17 cellular contexts compared by ENCODE assay signal in genomic region chr19:45827459-45828093, GRCh38. TPM values are rescaled to one million over a fixed set of nuclear protein-coding genes. Genes with fewer than 3 reads are reported as not detected.
DNase-seq lines count a peak whose midpoint lies in the region; ATAC-seq and TF ChIP-seq lines count a peak whose summit lies in the region.
"Had no signal": no experiment of that assay in that cellular context is flagged by ENCODE, and none has a peak within 500 bp of the region (broad histone marks: within the 10 kb centered on the region; RNA-seq: fewer than 3 reads in every experiment).

No MANE protein-coding gene starts in this region.

- no peak for DNase-seq in CD8-positive, alpha-beta T cell
- peak; percentile 59 for DNase-seq in H7
- no peak for DNase-seq in activated B cell treated with CpG ODN at 0.5 μM for 24 hours
- no peak for DNase-seq in neural progenitor cell (ENCODE audit: low spot score)
- no peak for DNase-seq in NCI-H748 treated with DMSO at 0.1 percent for 48 hours (lab: John Stamatoyannopoulos, UW)
- DNase-seq in NCI-H2196 (lab: John Stamatoyannopoulos, UW; ENCODE audit: unreplicated experiment): no peak
- DNase-seq: DMS79, KBM-7, NCI-H1105 treated with DMSO at 0.1 percent for 48 hours, NCI-H187, NCI-H345, NCI-H524 treated with DMSO at 0.1 percent for 48 hours, SJCRH30 had no signal

- ATAC-seq in CD8-positive, alpha-beta T cell: no peak
- no peak for ATAC-seq in activated B cell treated with CpG ODN at 0.5 μM for 24 hours (ENCODE audit: low read depth)
- ATAC-seq in GM18868 (IDR thresholded peaks at IDR 0.05; ENCODE audit: unreplicated experiment): no peak
- no peak for ATAC-seq in HG02678 (IDR thresholded peaks at IDR 0.05; ENCODE audit: unreplicated experiment)

- H3K36me3 ChIP-seq in CD8-positive, alpha-beta T cell (ENCODE audit: insufficient read depth, low read length): peaks cover 64% of the 10 kb centered on the region
- H3K36me3 ChIP-seq in H7 (replicated peaks; ENCODE audit: control insufficient read depth, insufficient read depth, low read length) (peaks cover 64% of the 10 kb centered on the region), neural progenitor cell (no peaks in the 10 kb centered on the region)

- no peak overlapping the region for H3K4me2 ChIP-seq in neural progenitor cell
- H3K4me2 ChIP-seq: BLaER1 treated with 17β-estradiol and CSF1 and Interleukin-3, amounts not matched to agents 10 nM and 100 nM had no signal

- H3K27ac Mint-ChIP-seq in CD8-positive, alpha-beta T cell: peak overlapping the region; percentile 22
- H3K27ac Mint-ChIP-seq in activated B cell treated with CpG ODN at 0.5 μM for 24 hours: peak overlapping the region; percentile 12
- H3K27ac Mint-ChIP-seq in neural progenitor cell: no peak overlapping the region

- peaks cover 94% of the 10 kb centered on the region for H3K36me3 Mint-ChIP-seq in CD8-positive, alpha-beta T cell
- peaks cover 94% of the 10 kb centered on the region for H3K36me3 Mint-ChIP-seq in activated B cell treated with CpG ODN at 0.5 μM for 24 hours (ENCODE audit: low read depth)
- H3K36me3 Mint-ChIP-seq in neural progenitor cell: peaks cover 35% of the 10 kb centered on the region

- no peaks in the 10 kb centered on the region for H3K9me3 Mint-ChIP-seq in CD8-positive, alpha-beta T cell
- no peaks in the 10 kb centered on the region for H3K9me3 Mint-ChIP-seq in activated B cell treated with CpG ODN at 0.5 μM for 24 hours
- no peaks in the 10 kb centered on the region for H3K9me3 Mint-ChIP-seq in neural progenitor cell

- H3K4me3 Mint-ChIP-seq in CD8-positive, alpha-beta T cell: no peak overlapping the region
- H3K4me3 Mint-ChIP-seq in activated B cell treated with CpG ODN at 0.5 μM for 24 hours (no peak overlapping the region), neural progenitor cell (peak overlapping the region; percentile 52)

- H3K4me1 Mint-ChIP-seq in CD8-positive, alpha-beta T cell (ENCODE audit: low read depth): peaks cover 3% of the 10 kb centered on the region
- H3K4me1 Mint-ChIP-seq in activated B cell treated with CpG ODN at 0.5 μM for 24 hours (no peaks in the 10 kb centered on the region), neural progenitor cell (peaks cover 4% of the 10 kb centered on the region)

- H3K9ac ChIP-seq in neural progenitor cell: no peak overlapping the region
- H3K9ac ChIP-seq: BLaER1 treated with 17β-estradiol and CSF1 and Interleukin-3, amounts not matched to agents 10 nM and 100 nM had no signal

- no peaks in the 10 kb centered on the region for H4K20me1 ChIP-seq in neural progenitor cell (ENCODE audit: low read depth)

- no peaks in the 10 kb centered on the region for H3K27me3 ChIP-seq in CD8-positive, alpha-beta T cell (ENCODE audit: insufficient read depth, low read length)
- H3K27me3 ChIP-seq in H7 (ENCODE audit: control insufficient read depth, insufficient read depth, low read length) (no peaks in the 10 kb centered on the region), neural progenitor cell (no peaks in the 10 kb centered on the region)
- H3K27me3 ChIP-seq: BLaER1 treated with 17β-estradiol and CSF1 and Interleukin-3, amounts not matched to agents 10 nM and 100 nM; SJCRH30 had no signal

- no peak overlapping the region for H3K27ac ChIP-seq in CD8-positive, alpha-beta T cell (ENCODE audit: low read depth, low read length)
- H3K27ac ChIP-seq in neural progenitor cell: no peak overlapping the region
- H3K27ac ChIP-seq: BLaER1 treated with 17β-estradiol and CSF1 and Interleukin-3, amounts not matched to agents 10 nM and 100 nM; SJCRH30 had no signal

- H2AFZ ChIP-seq in neural progenitor cell (replicated peaks): no peak overlapping the region

- H3K79me2 ChIP-seq in neural progenitor cell (ENCODE audit: low read depth): no peaks in the 10 kb centered on the region

- H3F3A ChIP-seq in neural progenitor cell (ENCODE audit: low read depth): no peaks in the 10 kb centered on the region

- no peaks in the 10 kb centered on the region for H3K9me3 ChIP-seq in CD8-positive, alpha-beta T cell (ENCODE audit: low read length)
- no peaks in the 10 kb centered on the region for H3K9me3 ChIP-seq in neural progenitor cell (ENCODE audit: low read depth)
- H3K9me3 ChIP-seq: BLaER1 treated with 17β-estradiol and CSF1 and Interleukin-3, amounts not matched to agents 10 nM and 100 nM; HAP-1; SJCRH30 had no signal

- H3K4me3 ChIP-seq in CD8-positive, alpha-beta T cell (ENCODE audit: low read depth, low read length): no peak overlapping the region
- H3K4me3 ChIP-seq in H7 (ENCODE audit: insufficient read depth, low read depth, low read length): no peak overlapping the region
- no peak overlapping the region for H3K4me3 ChIP-seq in neural progenitor cell
- H3K4me3 ChIP-seq: BLaER1 treated with 17β-estradiol and CSF1 and Interleukin-3, amounts not matched to agents 10 nM and 100 nM; HAP-1; SJCRH30 had no signal

- H3K4me1 ChIP-seq in CD8-positive, alpha-beta T cell (ENCODE audit: insufficient read depth, low read length): no peaks in the 10 kb centered on the region
- no peaks in the 10 kb centered on the region for H3K4me1 ChIP-seq in neural progenitor cell
- H3K4me1 ChIP-seq: HAP-1, SJCRH30 had no signal

- TF ChIP-seq CTCF in CD8-positive, alpha-beta T cell (IDR thresholded peaks at IDR 0.05): no peak
- no peak for TF ChIP-seq CTCF in activated B cell treated with CpG ODN at 0.5 μM for 24 hours (IDR thresholded peaks at IDR 0.05)
- TF ChIP-seq CTCF in neural progenitor cell (IDR thresholded peaks at IDR 0.05): no peak

- intact Hi-C loops in CD8-positive, alpha-beta T cell (cut with DNase I, micrococcal nuclease): no loop called here
- intact Hi-C loops in activated B cell treated with CpG ODN at 0.5 μM for 24 hours (cut with micrococcal nuclease): no loop called here

- POLR2A ChIA-PET in CD8-positive, alpha-beta T cell (lab: Charles Lee): no interaction called here
- POLR2A ChIA-PET in activated B cell treated with CpG ODN at 0.5 μM for 24 hours (lab: Charles Lee): no interaction called here

- H3K27me3 Mint-ChIP-seq in CD8-positive, alpha-beta T cell (ENCODE audit: low read depth): no peaks in the 10 kb centered on the region
- H3K27me3 Mint-ChIP-seq in activated B cell treated with CpG ODN at 0.5 μM for 24 hours: no peaks in the 10 kb centered on the region
- H3K27me3 Mint-ChIP-seq in neural progenitor cell (ENCODE audit: insufficient read depth, low read depth): peaks cover 11% of the 10 kb centered on the region

- CTCF ChIA-PET in CD8-positive, alpha-beta T cell (lab: Charles Lee): interaction anchor here (0.9 to 2.4 kb wide), 3 partner anchors 10 to 14 kb away, joined by 3 to 8 read pairs (median 3); no protein-coding TSS in a partner anchor
- CTCF ChIA-PET in activated B cell treated with CpG ODN at 0.5 μM for 24 hours (lab: Charles Lee): interaction anchor here (1.2 kb wide), 1 partner anchor 28 kb away, joined by 3 read pairs; no protein-coding TSS in a partner anchor

RNA-seq across cellular contexts. Expression of gene RSPH6A, which starts 12.5 kb away (rescaled TPM):
- under 1 TPM; 0.14 to 0.28 TPM for total RNA-seq in CD8-positive, alpha-beta T cell
- 0.38 and 0.44 TPM in 2 replicates for total RNA-seq in H7 (2014; rRNA removed; shearing (Covaris generic))
- total RNA-seq in activated B cell treated with CpG ODN at 0.5 μM for 24 hours (0.29 and 0.51 TPM in 2 replicates), neural progenitor cell (ENCODE audit: low replicate concordance) (0.22 TPM in 1 of 2 replicates, not detected in the other)

RNA-seq across cellular contexts. Expression of gene DMWD, which starts 34.9 kb away (rescaled TPM):
- 10 to 100 TPM; 23.8 to 25.5 TPM for total RNA-seq in CD8-positive, alpha-beta T cell
- 35.9 and 47.1 TPM in 2 replicates for total RNA-seq in H7 (2014; rRNA removed; shearing (Covaris generic))
- 64.7 and 77.3 TPM in 2 replicates for total RNA-seq in activated B cell treated with CpG ODN at 0.5 μM for 24 hours
- 22.8 and 50.3 TPM in 2 replicates for total RNA-seq in neural progenitor cell (ENCODE audit: low replicate concordance)

RNA-seq across cellular contexts. Expression of gene SYMPK, which starts 35.4 kb away (rescaled TPM):
- 10 to 100 TPM; 52.6 to 54.2 TPM for total RNA-seq in CD8-positive, alpha-beta T cell
- total RNA-seq in H7 (2014; rRNA removed; shearing (Covaris generic)): 66.2 and 70.3 TPM in 2 replicates
- total RNA-seq in activated B cell treated with CpG ODN at 0.5 μM for 24 hours (131 and 150 TPM in 2 replicates), neural progenitor cell (ENCODE audit: low replicate concordance) (38.3 and 65.7 TPM in 2 replicates)

RNA-seq across cellular contexts. Expression of gene FOXA3, which starts 36.5 kb away (rescaled TPM):
- not detected for total RNA-seq in CD8-positive, alpha-beta T cell
- 13.4 and 15.1 TPM in 2 replicates for total RNA-seq in H7 (2014; rRNA removed; shearing (Covaris generic))
- total RNA-seq in activated B cell treated with CpG ODN at 0.5 μM for 24 hours (not detected in 2 replicates), neural progenitor cell (ENCODE audit: low replicate concordance) (7.3 and 8.4 TPM in 2 replicates)

RNA-seq across cellular contexts. Expression of gene DMPK, which starts 45.3 kb away (rescaled TPM):
- total RNA-seq in CD8-positive, alpha-beta T cell: 10 to 100 TPM; 13.7 to 17.8 TPM
- total RNA-seq in H7 (2014; rRNA removed; shearing (Covaris generic)): 6.4 and 18.8 TPM in 2 replicates
- 34.3 and 39.0 TPM in 2 replicates for total RNA-seq in activated B cell treated with CpG ODN at 0.5 μM for 24 hours
- 5.5 and 33.2 TPM in 2 replicates for total RNA-seq in neural progenitor cell (ENCODE audit: low replicate concordance)
